Comparison of ENCODE assay signal across 15 cellular contexts in the genomic region with DNA sequence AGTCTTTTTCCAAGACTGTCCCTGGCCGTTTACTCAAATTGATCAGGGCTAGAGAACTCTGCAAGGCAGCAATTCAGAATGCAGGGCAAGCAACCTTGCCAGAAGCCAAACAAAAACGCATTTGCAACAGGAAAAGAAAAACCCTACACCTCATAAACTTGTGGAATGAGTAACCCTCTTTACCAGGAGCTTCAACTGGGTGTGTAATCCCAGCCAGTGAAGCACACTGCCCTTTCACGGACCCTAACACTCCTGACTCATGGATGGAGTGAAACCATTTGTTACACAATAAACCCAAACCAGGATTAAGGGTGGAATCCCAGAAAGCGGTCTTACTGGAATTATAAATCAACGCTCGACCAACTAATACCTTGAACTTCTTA. TPM values are rescaled to one million over a fixed set of nuclear protein-coding genes. Genes with fewer than 3 reads are reported as not detected.
A peak's percentile ranks its signal among the peaks of the same experiment; 100 is the strongest.
DNase-seq lines count a peak whose midpoint lies in the region; TF ChIP-seq lines count a peak whose summit lies in the region.
"Had no signal": no experiment of that assay in that cellular context is flagged by ENCODE, and none has a peak within 500 bp of the region (broad histone marks: within the 10 kb centered on the region; RNA-seq: fewer than 3 reads in every experiment).

No MANE protein-coding gene starts in this region.

- peaks cover 55% of the 10 kb centered on the region for H3K36me3 Mint-ChIP-seq in mesothelial cell of epicardium
- peaks cover 14% of the 10 kb centered on the region for H3K36me3 Mint-ChIP-seq in progenitor cell of endocrine pancreas (ENCODE audit: insufficient read depth)

- no peak overlapping the region for H3K4me3 ChIP-seq in AG10803 (ENCODE audit: low read length)
- H3K4me3 ChIP-seq in H7 (ENCODE audit: insufficient read depth, low read depth, low read length), result no peak overlapping the region
- H3K4me3 ChIP-seq: GM12878 had no signal

- peak overlapping the region; percentile 82 for H3K27ac Mint-ChIP-seq in mesothelial cell of epicardium
- H3K27ac Mint-ChIP-seq in progenitor cell of endocrine pancreas, result no peak overlapping the region
- H3K27ac Mint-ChIP-seq: CD4-positive, alpha-beta T cell had no signal

- H3K9me3 Mint-ChIP-seq in mesothelial cell of epicardium (peaks cover 11% of the 10 kb centered on the region), progenitor cell of endocrine pancreas (ENCODE audit: low read depth) (peaks cover 4% of the 10 kb centered on the region)
- H3K9me3 Mint-ChIP-seq: CD4-positive, alpha-beta T cell had no signal

- H3K4me1 Mint-ChIP-seq in mesothelial cell of epicardium (peaks cover 26% of the 10 kb centered on the region), progenitor cell of endocrine pancreas (ENCODE audit: low read depth) (no peaks in the 10 kb centered on the region)

- no peak overlapping the region for H3K4me3 Mint-ChIP-seq in mesothelial cell of epicardium
- H3K4me3 Mint-ChIP-seq in progenitor cell of endocrine pancreas (ENCODE audit: low read depth), result no peak overlapping the region
- H3K4me3 Mint-ChIP-seq: CD4-positive, alpha-beta T cell had no signal

- peak; percentile 90 for DNase-seq in AG10803 (ENCODE audit: low read depth)
- DNase-seq in MV-4-11 (lab: John Stamatoyannopoulos, UW), result peak; percentile 9
- peak; percentile 61 for DNase-seq in dedifferentiated amniotic fluid mesenchymal stem cell (ENCODE audit: extremely low spot score)
- no peak for DNase-seq in mesothelial cell of epicardium (ENCODE audit: low spot score in 2 of 2, unreplicated experiment in 2 of 2)
- no peak for DNase-seq in H7
- no peak for DNase-seq in islet precursor cell
- DNase-seq in progenitor cell of endocrine pancreas (ENCODE audit: low spot score, unreplicated experiment), result no peak
- no peak for DNase-seq in HuH-7 (ENCODE audit: low spot score)
- DNase-seq: amygdala; CD4-positive, alpha-beta T cell; glutamatergic neuron; NCI-H524; stimulated activated CD4-positive, alpha-beta T cell treated with anti-CD3 and anti-CD28 coated beads, Interleukin-12 subunit alpha, Interleukin-12 subunit beta, amount 100 ng/mL, for 4 hours; T-helper 1 cell had no signal

- H3K27me3 ChIP-seq in H7 (ENCODE audit: control insufficient read depth, insufficient read depth, low read length), result no peaks in the 10 kb centered on the region

- H3K27me3 Mint-ChIP-seq in mesothelial cell of epicardium (ENCODE audit: low read depth), result no peaks in the 10 kb centered on the region
- no peaks in the 10 kb centered on the region for H3K27me3 Mint-ChIP-seq in progenitor cell of endocrine pancreas

- no peak for TF ChIP-seq CTCF in AG10803 (conservative IDR thresholded peaks at IDR 0.05; ENCODE audit: low read length)
- TF ChIP-seq CTCF in mesothelial cell of epicardium (IDR thresholded peaks at IDR 0.05; ENCODE audit: unreplicated experiment), result no peak
- TF ChIP-seq CTCF in progenitor cell of endocrine pancreas (IDR thresholded peaks at IDR 0.05; ENCODE audit: unreplicated experiment), result no peak

- H3K36me3 ChIP-seq in H7 (replicated peaks; ENCODE audit: control insufficient read depth, insufficient read depth, low read length), result peaks cover 15% of the 10 kb centered on the region

RNA-seq across cellular contexts. Expression of gene LDHAL6B, which starts 14.8 kb away (rescaled TPM):
- total RNA-seq in mesothelial cell of epicardium (not detected in 3 replicates), progenitor cell of endocrine pancreas (not detected in 2 replicates)
- not detected in 2 replicates for total RNA-seq in H7 (2014; rRNA removed; shearing (Covaris generic))
- total RNA-seq: CD4-positive, alpha-beta T cell; GM12878 had no signal

Comparison
In these comparisons a context has a peak if more than half of its experiments do, and no peak if none do; other contexts are left out.
1. DNase-seq: peak in AG10803 (single experiment), MV-4-11 (single experiment) and dedifferentiated amniotic fluid mesenchymal stem cell (single experiment); none in mesothelial cell of epicardium (0 of 2), H7 (single experiment), islet precursor cell (single experiment), progenitor cell of endocrine pancreas (single experiment) and HuH-7 (single experiment).